ENCODE assay signal across 8 cellular contexts in the genomic region with DNA sequence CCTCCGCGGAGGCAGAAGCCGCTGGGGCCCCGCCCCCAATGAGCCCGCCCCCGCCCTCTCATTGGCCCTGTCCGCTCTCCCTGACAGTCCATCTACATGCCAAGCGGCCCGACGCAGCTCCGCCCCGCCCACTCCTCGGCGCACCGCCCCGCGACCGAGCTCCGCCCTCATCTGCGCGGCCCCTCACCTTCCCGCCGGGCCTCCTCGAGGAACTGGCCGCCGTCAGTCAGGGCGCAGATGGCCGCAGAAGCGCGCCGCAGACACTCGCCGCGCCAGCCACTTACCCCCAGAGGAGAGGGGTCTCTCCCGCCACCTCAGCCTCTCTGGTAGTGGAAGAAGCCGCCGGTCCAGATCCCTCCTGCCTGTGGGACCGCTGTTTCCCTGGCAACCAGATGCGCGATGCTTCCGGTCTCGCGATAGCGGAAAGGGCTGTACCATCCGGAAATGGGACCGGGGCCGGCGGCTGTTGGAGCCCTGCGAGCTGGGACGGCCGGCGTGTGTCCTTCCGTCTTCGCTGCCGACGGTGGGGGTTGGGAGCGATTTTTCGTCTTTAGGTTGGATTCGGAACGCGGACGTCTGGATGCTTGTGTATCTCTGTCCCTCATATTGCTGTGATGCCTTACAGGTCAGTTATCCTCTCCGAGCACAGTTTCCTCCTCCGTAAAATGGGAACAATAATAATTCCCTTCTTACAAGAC. TPM values are rescaled to one million over a fixed set of nuclear protein-coding genes. Genes with fewer than 3 reads are reported as not detected.
DNase-seq lines count a peak whose midpoint lies in the region; ATAC-seq and TF ChIP-seq lines count a peak whose summit lies in the region.

A gene (minus strand): TSS at position 401 of the 698 bp plus-strand sequence. CDS start 6,317 bp downstream, outside the sequence.

- no peaks in the 10 kb centered on the region for H3K9me3 Mint-ChIP-seq in T-helper 1 cell treated with Interleukin-12 subunit alpha and Interleukin-12 subunit beta and Interleukin-4 antibody, amounts not matched to agents 30 μg/mL and 1 μg/mL, for 36 hours

- H3K4me1 ChIP-seq in right atrium auricular region, result peaks cover 0 to 20% of the 10 kb centered on the region in 2 donors
- H3K4me1 ChIP-seq in uterus, result peaks cover 0 to 6% of the 10 kb centered on the region in 2 donors

- H3K9me3 ChIP-seq in right atrium auricular region, result no peaks in the 10 kb centered on the region
- H3K9me3 ChIP-seq in uterus, result no peaks in the 10 kb centered on the region

- peak; percentile 64 for DNase-seq in NCI-H1694 (lab: John Stamatoyannopoulos, UW)
- peak; percentile 71 to 99 (median 95) for DNase-seq in anterior cingulate cortex (lab: John Stamatoyannopoulos, UW)
- peak; percentile 96 for DNase-seq in right atrium auricular region (ENCODE audit: low spot score)
- peak; percentile 76 for DNase-seq in pulmonary artery endothelial cell (ENCODE audit: low read depth, low spot score)
- DNase-seq in uterus, result peak; percentile 96 to 97

- peak within 1 kb of the TSS; percentile 80 to 83 for H3K27ac ChIP-seq in right atrium auricular region
- H3K27ac ChIP-seq in uterus, result peak within 1 kb of the TSS; percentile 92 to 93

- peaks cover 2% of the 10 kb centered on the region for H3K36me3 Mint-ChIP-seq in T-helper 1 cell treated with Interleukin-12 subunit alpha and Interleukin-12 subunit beta and Interleukin-4 antibody, amounts not matched to agents 30 μg/mL and 1 μg/mL, for 36 hours (ENCODE audit: low read depth)

- peaks cover 5% of the 10 kb centered on the region for H3K27me3 Mint-ChIP-seq in T-helper 1 cell treated with Interleukin-12 subunit alpha and Interleukin-12 subunit beta and Interleukin-4 antibody, amounts not matched to agents 30 μg/mL and 1 μg/mL, for 36 hours (ENCODE audit: low read depth)

- peak within 1 kb of the TSS; percentile 74 to 76 for H3K4me3 ChIP-seq in right atrium auricular region
- H3K4me3 ChIP-seq in uterus, result peak within 1 kb of the TSS; percentile 73 to 95

- H3K4me3 Mint-ChIP-seq in T-helper 1 cell treated with Interleukin-12 subunit alpha and Interleukin-12 subunit beta and Interleukin-4 antibody, amounts not matched to agents 30 μg/mL and 1 μg/mL, for 36 hours, result peak within 1 kb of the TSS; percentile 83

- H3K4me1 Mint-ChIP-seq in T-helper 1 cell treated with Interleukin-12 subunit alpha and Interleukin-12 subunit beta and Interleukin-4 antibody, amounts not matched to agents 30 μg/mL and 1 μg/mL, for 36 hours (ENCODE audit: low read depth), result peaks cover 26% of the 10 kb centered on the region

- H3K27ac Mint-ChIP-seq in T-helper 1 cell treated with Interleukin-12 subunit alpha and Interleukin-12 subunit beta and Interleukin-4 antibody, amounts not matched to agents 30 μg/mL and 1 μg/mL, for 36 hours, result peak within 1 kb of the TSS; percentile 87

- H3K27me3 ChIP-seq in right atrium auricular region (no peaks in the 10 kb centered on the region), uterus (no peaks in the 10 kb centered on the region)

- intact Hi-C loops in uterus (cut with DNase I; ENCODE audit: low total_unique reads), result no loop called here

- peak; percentile 27 to 59 for TF ChIP-seq POLR2A in uterus (IDR thresholded peaks at IDR 0.05)

- no peaks in the 10 kb centered on the region for H3K36me3 ChIP-seq in right atrium auricular region
- H3K36me3 ChIP-seq in uterus, result no peaks in the 10 kb centered on the region

- TF ChIP-seq CTCF in right atrium auricular region (IDR thresholded peaks at IDR 0.05) (no peak), uterus (IDR thresholded peaks at IDR 0.05) (peak in 1 of 4 experiments; percentile 8)

- ATAC-seq in GM18498 (IDR thresholded peaks at IDR 0.05; ENCODE audit: unreplicated experiment), result peak; percentile 98
- ATAC-seq in HG02885 (IDR thresholded peaks at IDR 0.05; ENCODE audit: poor library complexity, unreplicated experiment), result peak; percentile 96

RNA-seq across cellular contexts. Expression of the gene that starts here (rescaled TPM):
- total RNA-seq in right atrium auricular region (under 1 TPM in 1 of 2 donors, not detected in 1; 0.24 TPM), pulmonary artery endothelial cell (0.46 and 0.63 TPM in 2 replicates), uterus (1 to 10 TPM in 3 of 4 donors, under 1 TPM in 1; 0.77 to 4.3 (median 2.6) TPM)

Comparison
In these comparisons a context has a peak if more than half of its experiments do, and no peak if none do; other contexts are left out.
1. Peak in every context shown above with its lines: DNase-seq, ATAC-seq, H3K4me3 ChIP-seq and H3K27ac ChIP-seq.
2. Peak in DNase-seq, H3K4me3 ChIP-seq and H3K27ac ChIP-seq in right atrium auricular region; RNA of the gene not detected or under 1 TPM.
3. Peak in DNase-seq in pulmonary artery endothelial cell; RNA of the gene not detected or under 1 TPM.